ENCODE assay signal across 1 cellular context in the genomic region with DNA sequence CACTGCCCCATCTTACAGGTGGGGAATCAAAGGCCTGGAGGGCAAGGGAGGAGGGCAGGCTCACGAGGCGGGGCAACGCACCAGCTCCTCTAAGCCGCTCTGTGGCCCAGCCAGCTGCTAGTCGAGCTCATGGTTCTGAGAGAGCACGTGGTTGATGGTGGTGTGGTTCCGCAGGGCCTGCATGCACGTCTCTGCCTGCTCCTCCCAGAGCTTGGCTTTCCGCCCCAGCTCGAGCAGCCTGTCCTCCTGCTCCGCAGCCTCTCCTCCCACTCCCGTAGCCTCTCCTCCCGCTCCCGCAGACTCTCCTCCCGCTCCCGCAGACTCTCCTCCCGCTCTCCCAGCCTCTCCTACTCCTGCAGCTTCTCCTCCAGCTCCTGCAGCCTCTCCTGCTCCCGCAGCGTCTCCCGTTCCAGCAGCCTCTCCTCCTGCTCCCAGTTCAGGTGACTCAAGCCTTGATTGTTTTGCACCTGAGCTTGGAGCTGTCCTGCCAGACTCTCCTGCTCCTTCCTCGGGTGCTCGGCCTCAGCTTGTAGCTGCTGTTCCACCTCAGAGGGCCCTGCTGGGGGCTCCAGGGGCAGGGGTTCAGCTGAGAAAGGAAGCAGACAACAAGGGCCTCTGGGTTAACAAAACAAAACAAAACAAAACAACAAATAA.
TF ChIP-seq lines count a peak whose summit lies in the region.

No MANE protein-coding gene starts in this region.

TF ChIP-seq in HepG2, 621 proteins besides CTCF, POLR2A, EP300 and RAD21 (continued from another document):
- TF ChIP-seq, protein P1, sequence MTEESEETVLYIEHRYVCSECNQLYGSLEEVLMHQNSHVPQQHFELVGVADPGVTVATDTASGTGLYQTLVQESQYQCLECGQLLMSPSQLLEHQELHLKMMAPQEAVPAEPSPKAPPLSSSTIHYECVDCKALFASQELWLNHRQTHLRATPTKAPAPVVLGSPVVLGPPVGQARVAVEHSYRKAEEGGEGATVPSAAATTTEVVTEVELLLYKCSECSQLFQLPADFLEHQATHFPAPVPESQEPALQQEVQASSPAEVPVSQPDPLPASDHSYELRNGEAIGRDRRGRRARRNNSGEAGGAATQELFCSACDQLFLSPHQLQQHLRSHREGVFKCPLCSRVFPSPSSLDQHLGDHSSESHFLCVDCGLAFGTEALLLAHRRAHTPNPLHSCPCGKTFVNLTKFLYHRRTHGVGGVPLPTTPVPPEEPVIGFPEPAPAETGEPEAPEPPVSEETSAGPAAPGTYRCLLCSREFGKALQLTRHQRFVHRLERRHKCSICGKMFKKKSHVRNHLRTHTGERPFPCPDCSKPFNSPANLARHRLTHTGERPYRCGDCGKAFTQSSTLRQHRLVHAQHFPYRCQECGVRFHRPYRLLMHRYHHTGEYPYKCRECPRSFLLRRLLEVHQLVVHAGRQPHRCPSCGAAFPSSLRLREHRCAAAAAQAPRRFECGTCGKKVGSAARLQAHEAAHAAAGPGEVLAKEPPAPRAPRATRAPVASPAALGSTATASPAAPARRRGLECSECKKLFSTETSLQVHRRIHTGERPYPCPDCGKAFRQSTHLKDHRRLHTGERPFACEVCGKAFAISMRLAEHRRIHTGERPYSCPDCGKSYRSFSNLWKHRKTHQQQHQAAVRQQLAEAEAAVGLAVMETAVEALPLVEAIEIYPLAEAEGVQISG (CRISPR knock-in tag; IDR thresholded peaks at IDR 0.05) = 0 out of 2 replicates have a peak, but pooled peaks have one; percentile 13
- TF ChIP-seq ZNF275 (CRISPR knock-in tag; IDR thresholded peaks at IDR 0.05; ENCODE audit: borderline replicate concordance) = 0 out of 2 replicates have a peak, but pooled peaks have one; percentile 36
- TF ChIP-seq ZNF296 (CRISPR knock-in tag; conservative IDR thresholded peaks at IDR 0.05) = no peak; the same call in 1 of the 2 replicates
- TF ChIP-seq ZNF883 (CRISPR knock-in tag; IDR thresholded peaks at IDR 0.05; ENCODE audit: not compliant biosample characterization) = peak; percentile 61
- peak; percentile 24; the same call in 1 of the 2 replicates for TF ChIP-seq SAP130 (CRISPR knock-in tag; IDR thresholded peaks at IDR 0.05; ENCODE audit: low read depth)
- TF ChIP-seq MYC (CRISPR knock-in tag; IDR thresholded peaks at IDR 0.05; ENCODE audit: borderline replicate concordance) = peak; percentile 87
- no peak for TF ChIP-seq ZNF784 (CRISPR knock-in tag; IDR thresholded peaks at IDR 0.05; ENCODE audit: borderline replicate concordance)
- TF ChIP-seq ZNF703 (CRISPR knock-in tag; IDR thresholded peaks at IDR 0.05; ENCODE audit: borderline replicate concordance) = no peak
- TF ChIP-seq, protein P2, sequence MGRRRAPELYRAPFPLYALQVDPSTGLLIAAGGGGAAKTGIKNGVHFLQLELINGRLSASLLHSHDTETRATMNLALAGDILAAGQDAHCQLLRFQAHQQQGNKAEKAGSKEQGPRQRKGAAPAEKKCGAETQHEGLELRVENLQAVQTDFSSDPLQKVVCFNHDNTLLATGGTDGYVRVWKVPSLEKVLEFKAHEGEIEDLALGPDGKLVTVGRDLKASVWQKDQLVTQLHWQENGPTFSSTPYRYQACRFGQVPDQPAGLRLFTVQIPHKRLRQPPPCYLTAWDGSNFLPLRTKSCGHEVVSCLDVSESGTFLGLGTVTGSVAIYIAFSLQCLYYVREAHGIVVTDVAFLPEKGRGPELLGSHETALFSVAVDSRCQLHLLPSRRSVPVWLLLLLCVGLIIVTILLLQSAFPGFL (CRISPR knock-in tag; IDR thresholded peaks at IDR 0.05) = no peak
- 0 out of 2 replicates have a peak, but pooled peaks have one; percentile 41 for TF ChIP-seq ZNF431 (CRISPR knock-in tag; IDR thresholded peaks at IDR 0.05; ENCODE audit: borderline replicate concordance, low read depth)
- TF ChIP-seq ZMYM4 (CRISPR knock-in tag; IDR thresholded peaks at IDR 0.05) = 0 out of 2 replicates have a peak, but pooled peaks have one; percentile 16
- no peak for TF ChIP-seq NONO (IDR thresholded peaks at IDR 0.05)
- no peak for TF ChIP-seq NONO (CRISPR knock-in tag; conservative IDR thresholded peaks at IDR 0.05)
- no peak for TF ChIP-seq HOXA5 (CRISPR knock-in tag; IDR thresholded peaks at IDR 0.05)
- no peak for TF ChIP-seq RFX5 (IDR thresholded peaks at IDR 0.05; ENCODE audit: low read depth, low read length)
- TF ChIP-seq, protein P3, sequence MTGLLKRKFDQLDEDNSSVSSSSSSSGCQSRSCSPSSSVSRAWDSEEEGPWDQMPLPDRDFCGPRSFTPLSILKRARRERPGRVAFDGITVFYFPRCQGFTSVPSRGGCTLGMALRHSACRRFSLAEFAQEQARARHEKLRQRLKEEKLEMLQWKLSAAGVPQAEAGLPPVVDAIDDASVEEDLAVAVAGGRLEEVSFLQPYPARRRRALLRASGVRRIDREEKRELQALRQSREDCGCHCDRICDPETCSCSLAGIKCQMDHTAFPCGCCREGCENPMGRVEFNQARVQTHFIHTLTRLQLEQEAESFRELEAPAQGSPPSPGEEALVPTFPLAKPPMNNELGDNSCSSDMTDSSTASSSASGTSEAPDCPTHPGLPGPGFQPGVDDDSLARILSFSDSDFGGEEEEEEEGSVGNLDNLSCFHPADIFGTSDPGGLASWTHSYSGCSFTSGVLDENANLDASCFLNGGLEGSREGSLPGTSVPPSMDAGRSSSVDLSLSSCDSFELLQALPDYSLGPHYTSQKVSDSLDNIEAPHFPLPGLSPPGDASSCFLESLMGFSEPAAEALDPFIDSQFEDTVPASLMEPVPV (CRISPR knock-in tag; IDR thresholded peaks at IDR 0.05) = 0 out of 2 replicates have a peak, but pooled peaks have one; percentile 21
- TF ChIP-seq NRL (CRISPR knock-in tag; IDR thresholded peaks at IDR 0.05; ENCODE audit: borderline replicate concordance) = no peak
- TF ChIP-seq ZNF549 (CRISPR knock-in tag; IDR thresholded peaks at IDR 0.05) = no peak
- no peak for TF ChIP-seq ZNF788 (CRISPR knock-in tag; IDR thresholded peaks at IDR 0.05; ENCODE audit: borderline replicate concordance)
- TF ChIP-seq PHF20 (CRISPR knock-in tag; IDR thresholded peaks at IDR 0.05) = peak; percentile 47; the same call in 1 of the 2 replicates
- TF ChIP-seq KDM2A (CRISPR knock-in tag; IDR thresholded peaks at IDR 0.05; ENCODE audit: borderline replicate concordance, low read depth) = no peak
